In genomic region chr5:65961644-65962043, GRCh38 we compare ENCODE assay signal across 8 cellular contexts. TPM values are rescaled to one million over a fixed set of nuclear protein-coding genes. Genes with fewer than 3 reads are reported as not detected.
DNase-seq lines count a peak whose midpoint lies in the region; ATAC-seq and TF ChIP-seq lines count a peak whose summit lies in the region.

No MANE protein-coding gene starts in this region.

- POLR2A ChIA-PET in activated CD8-positive, alpha-beta T cell treated with anti-CD3 and anti-CD28 coated beads for 36 hours (lab: Charles Lee), result interaction anchor here (1.0 to 1.4 kb wide), 3 partner anchors 14 to 37 kb away, joined by 3 read pairs; no protein-coding TSS in a partner anchor
- POLR2A ChIA-PET in activated CD8-positive, alpha-beta T cell treated with anti-CD3 and anti-CD28 coated beads, Interleukin-2, amount 10 ng/mL, durations not matched to agents 7 days and 5 days (lab: Charles Lee), result no interaction called here

- ATAC-seq in activated CD8-positive, alpha-beta T cell treated with anti-CD3 and anti-CD28 coated beads for 36 hours, result peak; percentile 96
- ATAC-seq in activated CD8-positive, alpha-beta T cell treated with anti-CD3 and anti-CD28 coated beads, Interleukin-2, amount 10 ng/mL, durations not matched to agents 7 days and 5 days, result no peak
- ATAC-seq in HG02884 (IDR thresholded peaks at IDR 0.05; ENCODE audit: unreplicated experiment), result peak; percentile 95
- ATAC-seq in activated naive CD8-positive, alpha-beta T cell treated with anti-CD3 and anti-CD28 coated beads, Interleukin-2, amount 50 U/mL, for 24 hours, result peak; percentile 100

- peaks cover 18% of the 10 kb centered on the region for H3K36me3 Mint-ChIP-seq in activated CD8-positive, alpha-beta T cell treated with anti-CD3 and anti-CD28 coated beads for 36 hours (ENCODE audit: low read depth)
- peaks cover 18% of the 10 kb centered on the region for H3K36me3 Mint-ChIP-seq in activated CD8-positive, alpha-beta T cell treated with anti-CD3 and anti-CD28 coated beads, Interleukin-2, amount 10 ng/mL, durations not matched to agents 7 days and 5 days (ENCODE audit: low read depth)
- H3K36me3 Mint-ChIP-seq in activated naive CD8-positive, alpha-beta T cell treated with anti-CD3 and anti-CD28 coated beads, Interleukin-2, amount 50 U/mL, for 24 hours (ENCODE audit: low read depth), result peaks cover 7% of the 10 kb centered on the region

- H3K4me3 ChIP-seq in smooth muscle cell (no peak overlapping the region), spleen (no peak overlapping the region)

- no peaks in the 10 kb centered on the region for H3K36me3 ChIP-seq in smooth muscle cell (ENCODE audit: low read depth)
- H3K36me3 ChIP-seq in spleen, result peaks cover 0 to 7% (median 0%) of the 10 kb centered on the region in 6 donors

- no peak overlapping the region for H2AFZ ChIP-seq in smooth muscle cell (ENCODE audit: low read depth)

- peaks cover 64% of the 10 kb centered on the region for H3K4me1 Mint-ChIP-seq in activated CD8-positive, alpha-beta T cell treated with anti-CD3 and anti-CD28 coated beads for 36 hours (ENCODE audit: low read depth)
- H3K4me1 Mint-ChIP-seq in activated CD8-positive, alpha-beta T cell treated with anti-CD3 and anti-CD28 coated beads, Interleukin-2, amount 10 ng/mL, durations not matched to agents 7 days and 5 days (ENCODE audit: low read depth), result peaks cover 15% of the 10 kb centered on the region
- peaks cover 58% of the 10 kb centered on the region for H3K4me1 Mint-ChIP-seq in activated naive CD8-positive, alpha-beta T cell treated with anti-CD3 and anti-CD28 coated beads, Interleukin-2, amount 50 U/mL, for 24 hours

- DNase-seq in activated CD8-positive, alpha-beta T cell treated with anti-CD3 and anti-CD28 coated beads for 36 hours, result peak; percentile 36
- DNase-seq in activated CD8-positive, alpha-beta T cell treated with anti-CD3 and anti-CD28 coated beads, Interleukin-2, amount 10 ng/mL, durations not matched to agents 7 days and 5 days, result no peak
- DNase-seq in activated naive CD8-positive, alpha-beta T cell treated with anti-CD3 and anti-CD28 coated beads, Interleukin-2, amount 50 U/mL, for 24 hours, result no peak
- DNase-seq in smooth muscle cell (lab: John Stamatoyannopoulos, UW; ENCODE audit: unreplicated experiment) (no peak), NCI-H1105 (lab: John Stamatoyannopoulos, UW) (no peak), spleen (no peak), C1 segment of cervical spinal cord (lab: John Stamatoyannopoulos, UW) (no peak)

- no peak for TF ChIP-seq CTCF in activated CD8-positive, alpha-beta T cell treated with anti-CD3 and anti-CD28 coated beads for 36 hours (IDR thresholded peaks at IDR 0.05)
- TF ChIP-seq CTCF in smooth muscle cell (IDR thresholded peaks at IDR 0.05; ENCODE audit: borderline replicate concordance, insufficient read depth, poor library complexity, severe bottlenecking) (no peak), spleen (IDR thresholded peaks at IDR 0.05 in 8 of 11, conservative IDR thresholded peaks at IDR 0.05 in 3 of 11) (no peak)

- peak overlapping the region; percentile 3 for H3K27ac Mint-ChIP-seq in activated CD8-positive, alpha-beta T cell treated with anti-CD3 and anti-CD28 coated beads for 36 hours
- H3K27ac Mint-ChIP-seq in activated CD8-positive, alpha-beta T cell treated with anti-CD3 and anti-CD28 coated beads, Interleukin-2, amount 10 ng/mL, durations not matched to agents 7 days and 5 days, result no peak overlapping the region
- peak overlapping the region; percentile 28 for H3K27ac Mint-ChIP-seq in activated naive CD8-positive, alpha-beta T cell treated with anti-CD3 and anti-CD28 coated beads, Interleukin-2, amount 50 U/mL, for 24 hours

- no peaks in the 10 kb centered on the region for H3F3A ChIP-seq in smooth muscle cell (ENCODE audit: low read depth)

- CTCF ChIA-PET in activated CD8-positive, alpha-beta T cell treated with anti-CD3 and anti-CD28 coated beads for 36 hours (lab: Charles Lee), result interaction anchor here (0.7 to 1.4 kb wide), 3 partner anchors 8 to 35 kb away, joined by 3 to 4 read pairs (median 3); partner anchors contain the start of gene ERBIN
- CTCF ChIA-PET in activated CD8-positive, alpha-beta T cell treated with anti-CD3 and anti-CD28 coated beads, Interleukin-2, amount 10 ng/mL, durations not matched to agents 7 days and 5 days (lab: Charles Lee), result no interaction called here

- TF ChIP-seq POLR2A in spleen (IDR thresholded peaks at IDR 0.05), result no peak

- intact Hi-C loops in activated CD8-positive, alpha-beta T cell treated with anti-CD3 and anti-CD28 coated beads for 36 hours (cut with micrococcal nuclease), result no loop called here
- intact Hi-C loops in spleen (cut with DNase I; ENCODE audit: low total_unique reads), result no loop called here

- H3K9me3 Mint-ChIP-seq in activated CD8-positive, alpha-beta T cell treated with anti-CD3 and anti-CD28 coated beads for 36 hours, result no peaks in the 10 kb centered on the region
- peaks cover 3% of the 10 kb centered on the region for H3K9me3 Mint-ChIP-seq in activated CD8-positive, alpha-beta T cell treated with anti-CD3 and anti-CD28 coated beads, Interleukin-2, amount 10 ng/mL, durations not matched to agents 7 days and 5 days (ENCODE audit: insufficient read depth)
- peaks cover 3% of the 10 kb centered on the region for H3K9me3 Mint-ChIP-seq in activated naive CD8-positive, alpha-beta T cell treated with anti-CD3 and anti-CD28 coated beads, Interleukin-2, amount 50 U/mL, for 24 hours

- H3K27ac ChIP-seq in smooth muscle cell (ENCODE audit: low read depth), result peak overlapping the region; percentile 13
- no peak overlapping the region for H3K27ac ChIP-seq in spleen

- peaks cover 85% of the 10 kb centered on the region for H4K20me1 ChIP-seq in smooth muscle cell (ENCODE audit: low read depth)

- no peaks in the 10 kb centered on the region for H3K27me3 Mint-ChIP-seq in activated CD8-positive, alpha-beta T cell treated with anti-CD3 and anti-CD28 coated beads for 36 hours
- no peaks in the 10 kb centered on the region for H3K27me3 Mint-ChIP-seq in activated CD8-positive, alpha-beta T cell treated with anti-CD3 and anti-CD28 coated beads, Interleukin-2, amount 10 ng/mL, durations not matched to agents 7 days and 5 days (ENCODE audit: low read depth)
- no peaks in the 10 kb centered on the region for H3K27me3 Mint-ChIP-seq in activated naive CD8-positive, alpha-beta T cell treated with anti-CD3 and anti-CD28 coated beads, Interleukin-2, amount 50 U/mL, for 24 hours

- H3K9me3 ChIP-seq in smooth muscle cell (replicated peaks; ENCODE audit: low read depth), result no peaks in the 10 kb centered on the region
- H3K9me3 ChIP-seq in spleen, result peaks cover 0 to 4% (median 0%) of the 10 kb centered on the region in 8 donors

- no peak overlapping the region for H3K4me3 Mint-ChIP-seq in activated CD8-positive, alpha-beta T cell treated with anti-CD3 and anti-CD28 coated beads for 36 hours
- no peak overlapping the region for H3K4me3 Mint-ChIP-seq in activated CD8-positive, alpha-beta T cell treated with anti-CD3 and anti-CD28 coated beads, Interleukin-2, amount 10 ng/mL, durations not matched to agents 7 days and 5 days
- no peak overlapping the region for H3K4me3 Mint-ChIP-seq in activated naive CD8-positive, alpha-beta T cell treated with anti-CD3 and anti-CD28 coated beads, Interleukin-2, amount 50 U/mL, for 24 hours

- no peaks in the 10 kb centered on the region for H3K27me3 ChIP-seq in smooth muscle cell (ENCODE audit: low read depth)
- no peaks in the 10 kb centered on the region for H3K27me3 ChIP-seq in spleen (replicated peaks in 1 of 7)

- H3K79me2 ChIP-seq in smooth muscle cell (ENCODE audit: low read depth), result peaks cover 96% of the 10 kb centered on the region

- peak overlapping the region; percentile 27 for H3K4me2 ChIP-seq in smooth muscle cell

- H3K9ac ChIP-seq in smooth muscle cell (ENCODE audit: low read depth), result no peak overlapping the region

- peaks cover 3% of the 10 kb centered on the region for H3K4me1 ChIP-seq in smooth muscle cell (ENCODE audit: low read depth)
- H3K4me1 ChIP-seq in spleen, result peaks cover 0 to 72% (median 43%) of the 10 kb centered on the region in 6 donors

RNA-seq across cellular contexts. Expression of gene ERBIN, which starts 35.3 kb away (rescaled TPM):
- total RNA-seq in activated CD8-positive, alpha-beta T cell treated with anti-CD3 and anti-CD28 coated beads for 36 hours, result 10 to 100 TPM; 35.1 to 38.3 TPM
- total RNA-seq in activated CD8-positive, alpha-beta T cell treated with anti-CD3 and anti-CD28 coated beads, Interleukin-2, amount 10 ng/mL, durations not matched to agents 7 days and 5 days, result 10 to 100 TPM; 44.8 to 46.9 TPM
- total RNA-seq in smooth muscle cell (75.8 and 80.7 TPM in 2 replicates), spleen (100 to 1,000 TPM in 3 of 7 donors, 10 to 100 TPM in 4; 85.0 to 112 (median 95.5) TPM)
- polyA plus RNA-seq in smooth muscle cell (16.8 and 18.3 TPM in 2 replicates), spleen (10 to 100 TPM; 19.6 to 22.2 (median 20.4) TPM)
